ENCODE assay signal across 9 cellular contexts in the genomic region with DNA sequence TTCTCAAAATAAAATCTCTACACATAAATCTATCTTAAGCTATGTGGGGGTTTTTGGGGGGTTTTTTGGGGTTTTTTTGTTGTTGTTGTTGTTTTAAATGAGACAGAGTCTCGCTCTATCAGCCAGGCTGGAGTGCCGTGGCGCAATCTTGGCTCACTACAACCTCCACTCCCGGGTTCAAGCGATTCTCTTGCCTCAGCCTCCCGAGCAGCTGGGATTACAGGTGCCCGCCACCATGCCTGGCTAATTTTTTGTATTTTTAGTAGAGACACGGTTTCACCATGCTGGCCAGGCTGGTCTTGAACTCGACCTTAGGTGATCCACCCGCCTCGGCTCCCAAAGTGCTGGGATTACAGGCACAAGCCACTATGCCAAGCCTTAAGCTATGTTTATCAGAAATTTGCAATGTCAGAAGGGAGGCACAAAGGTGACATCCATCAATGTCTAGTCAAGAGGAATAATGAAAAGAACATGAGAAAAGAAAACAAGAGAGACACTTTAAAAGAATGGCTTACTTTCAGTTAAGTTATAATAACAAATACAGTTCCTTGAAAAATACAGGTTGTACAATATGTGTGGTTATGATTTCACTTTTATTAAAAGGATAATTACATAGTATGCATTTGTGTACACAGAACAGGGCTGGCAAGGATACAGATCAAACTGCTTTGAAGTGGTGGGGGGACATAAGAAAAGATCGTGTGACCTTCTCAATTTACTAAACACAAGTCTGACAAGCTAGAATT. TPM values are rescaled to one million over a fixed set of nuclear protein-coding genes. Genes with fewer than 3 reads are reported as not detected.
A peak's percentile ranks its signal among the peaks of the same experiment; 100 is the strongest.
DNase-seq lines count a peak whose midpoint lies in the region; ATAC-seq and TF ChIP-seq lines count a peak whose summit lies in the region.
"Had no signal": no experiment of that assay in that cellular context is flagged by ENCODE, and none has a peak within 500 bp of the region (broad histone marks: within the 10 kb centered on the region; RNA-seq: fewer than 3 reads in every experiment).

No MANE protein-coding gene starts in this region.

- H3K4me1 ChIP-seq in adipocyte (ENCODE audit: control insufficient read depth, insufficient read depth, low read length): peaks cover 22% of the 10 kb centered on the region

- no peak for TF ChIP-seq CTCF in nephron (IDR thresholded peaks at IDR 0.05; ENCODE audit: unreplicated experiment in 3 of 3)

- intact Hi-C loops in left cardiac atrium (cut with DNase I): no loop called here

- ATAC-seq in GM18505 (IDR thresholded peaks at IDR 0.05; ENCODE audit: unreplicated experiment): no peak
- no peak for ATAC-seq in left cardiac atrium

- H3K27me3 ChIP-seq in adipocyte (replicated peaks; ENCODE audit: control insufficient read depth, insufficient read depth, low read length): no peaks in the 10 kb centered on the region

- peak overlapping the region; percentile 74 for H3K9ac ChIP-seq in adipocyte (ENCODE audit: low read length)

- H3K9me3 ChIP-seq in adipocyte (ENCODE audit: control insufficient read depth, low read length): no peaks in the 10 kb centered on the region

- H3K27ac Mint-ChIP-seq in IgD-negative memory B cell: peak overlapping the region; percentile 4 to 88 (median 58)
- peak overlapping the region; percentile 6 to 66 (median 47) for H3K27ac Mint-ChIP-seq in nephron

- DNase-seq in COR-L47 (lab: John Stamatoyannopoulos, UW) (peak; percentile 54), adipocyte (ENCODE audit: low read depth) (no peak), DMS 273 treated with DMSO at 0.1 percent for 48 hours (lab: John Stamatoyannopoulos, UW) (no peak), left cardiac atrium (no peak)
- DNase-seq in stimulated activated CD4-positive, alpha-beta T cell treated with anti-CD3 and anti-CD28 coated beads, Interleukin-2, amount 100 ng/mL, for 48 hours: no peak
- DNase-seq: amniotic stem cell had no signal

- no peak for TF ChIP-seq POLR2A in GM18505 (IDR thresholded peaks at IDR 0.05; ENCODE audit: borderline replicate concordance, extremely low read depth, insufficient read depth, insufficient read length)

- H3K4me1 Mint-ChIP-seq in IgD-negative memory B cell: peaks cover 14 to 29% (median 23%) of the 10 kb centered on the region in 3 donors
- peaks cover 17% of the 10 kb centered on the region for H3K4me1 Mint-ChIP-seq in nephron

- H3K9me3 Mint-ChIP-seq in IgD-negative memory B cell: no peaks in the 10 kb centered on the region
- H3K9me3 Mint-ChIP-seq in nephron: no peaks in the 10 kb centered on the region

- no peaks in the 10 kb centered on the region for H3K27me3 Mint-ChIP-seq in IgD-negative memory B cell
- no peaks in the 10 kb centered on the region for H3K27me3 Mint-ChIP-seq in nephron (ENCODE audit: low read depth)

- H3K36me3 ChIP-seq in adipocyte (ENCODE audit: control insufficient read depth, insufficient read depth, low read length, severe bottlenecking): peaks cover 13% of the 10 kb centered on the region

- H3K4me3 Mint-ChIP-seq in IgD-negative memory B cell (peak overlapping the region; percentile 51 to 95 (median 86)), nephron (peak overlapping the region in 1 of 3 experiments; percentile 41)

- H3K36me3 Mint-ChIP-seq in IgD-negative memory B cell (no peaks in the 10 kb centered on the region), nephron (ENCODE audit: low read depth) (peaks cover 14% of the 10 kb centered on the region)

- peak overlapping the region; percentile 75 for H3K4me3 ChIP-seq in adipocyte (ENCODE audit: low read length)

RNA-seq across cellular contexts. Expression of gene SLC23A2, which starts 28.6 kb away (rescaled TPM):
- 11.3 TPM for polyA plus RNA-seq in IgD-negative memory B cell
- 10 to 100 TPM; 10.8 to 12.8 TPM for total RNA-seq in left cardiac atrium
